Comparison of ENCODE assay signal across 1 cellular context in the genomic region with DNA sequence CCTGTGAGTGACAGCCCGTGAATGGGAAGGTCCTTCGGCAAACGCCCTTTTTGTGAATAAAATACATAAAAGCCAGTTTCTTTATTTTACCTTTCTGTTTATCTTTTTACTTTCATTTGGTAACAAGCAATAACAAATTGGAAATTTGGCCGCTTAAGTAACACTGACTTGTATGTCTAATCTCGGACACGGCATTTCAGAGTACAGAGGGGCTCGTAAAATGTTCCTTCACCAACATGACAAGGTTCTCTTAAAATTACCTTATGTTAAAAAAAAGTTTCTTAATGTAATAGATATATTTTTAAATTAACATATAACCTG.
TF ChIP-seq lines count a peak whose summit lies in the region.

No MANE protein-coding gene starts in this region.

TF ChIP-seq in GM12878, 131 proteins besides CTCF, POLR2A, EP300 and RAD21:
- TF ChIP-seq, protein P1, sequence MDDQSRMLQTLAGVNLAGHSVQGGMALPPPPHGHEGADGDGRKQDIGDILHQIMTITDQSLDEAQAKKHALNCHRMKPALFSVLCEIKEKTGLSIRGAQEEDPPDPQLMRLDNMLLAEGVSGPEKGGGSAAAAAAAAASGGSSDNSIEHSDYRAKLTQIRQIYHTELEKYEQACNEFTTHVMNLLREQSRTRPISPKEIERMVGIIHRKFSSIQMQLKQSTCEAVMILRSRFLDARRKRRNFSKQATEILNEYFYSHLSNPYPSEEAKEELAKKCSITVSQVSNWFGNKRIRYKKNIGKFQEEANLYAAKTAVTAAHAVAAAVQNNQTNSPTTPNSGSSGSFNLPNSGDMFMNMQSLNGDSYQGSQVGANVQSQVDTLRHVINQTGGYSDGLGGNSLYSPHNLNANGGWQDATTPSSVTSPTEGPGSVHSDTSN (IDR thresholded peaks at IDR 0.05; ENCODE audit: insufficient replicate concordance, low read depth, low read length), result peak; percentile 90
- TF ChIP-seq CREB1 (IDR thresholded peaks at IDR 0.05; ENCODE audit: low read depth) (no peak), ESRRA (IDR thresholded peaks at IDR 0.05; ENCODE audit: low read length) (no peak)
- TF ChIP-seq, protein P2, sequence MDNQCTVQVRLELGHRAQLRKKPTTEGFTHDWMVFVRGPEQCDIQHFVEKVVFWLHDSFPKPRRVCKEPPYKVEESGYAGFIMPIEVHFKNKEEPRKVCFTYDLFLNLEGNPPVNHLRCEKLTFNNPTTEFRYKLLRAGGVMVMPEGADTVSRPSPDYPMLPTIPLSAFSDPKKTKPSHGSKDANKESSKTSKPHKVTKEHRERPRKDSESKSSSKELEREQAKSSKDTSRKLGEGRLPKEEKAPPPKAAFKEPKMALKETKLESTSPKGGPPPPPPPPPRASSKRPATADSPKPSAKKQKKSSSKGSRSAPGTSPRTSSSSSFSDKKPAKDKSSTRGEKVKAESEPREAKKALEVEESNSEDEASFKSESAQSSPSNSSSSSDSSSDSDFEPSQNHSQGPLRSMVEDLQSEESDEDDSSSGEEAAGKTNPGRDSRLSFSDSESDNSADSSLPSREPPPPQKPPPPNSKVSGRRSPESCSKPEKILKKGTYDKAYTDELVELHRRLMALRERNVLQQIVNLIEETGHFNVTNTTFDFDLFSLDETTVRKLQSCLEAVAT (IDR thresholded peaks at IDR 0.05), result 0 out of 2 replicates have a peak, but pooled peaks have one; percentile 42
- TF ChIP-seq, protein P3, sequence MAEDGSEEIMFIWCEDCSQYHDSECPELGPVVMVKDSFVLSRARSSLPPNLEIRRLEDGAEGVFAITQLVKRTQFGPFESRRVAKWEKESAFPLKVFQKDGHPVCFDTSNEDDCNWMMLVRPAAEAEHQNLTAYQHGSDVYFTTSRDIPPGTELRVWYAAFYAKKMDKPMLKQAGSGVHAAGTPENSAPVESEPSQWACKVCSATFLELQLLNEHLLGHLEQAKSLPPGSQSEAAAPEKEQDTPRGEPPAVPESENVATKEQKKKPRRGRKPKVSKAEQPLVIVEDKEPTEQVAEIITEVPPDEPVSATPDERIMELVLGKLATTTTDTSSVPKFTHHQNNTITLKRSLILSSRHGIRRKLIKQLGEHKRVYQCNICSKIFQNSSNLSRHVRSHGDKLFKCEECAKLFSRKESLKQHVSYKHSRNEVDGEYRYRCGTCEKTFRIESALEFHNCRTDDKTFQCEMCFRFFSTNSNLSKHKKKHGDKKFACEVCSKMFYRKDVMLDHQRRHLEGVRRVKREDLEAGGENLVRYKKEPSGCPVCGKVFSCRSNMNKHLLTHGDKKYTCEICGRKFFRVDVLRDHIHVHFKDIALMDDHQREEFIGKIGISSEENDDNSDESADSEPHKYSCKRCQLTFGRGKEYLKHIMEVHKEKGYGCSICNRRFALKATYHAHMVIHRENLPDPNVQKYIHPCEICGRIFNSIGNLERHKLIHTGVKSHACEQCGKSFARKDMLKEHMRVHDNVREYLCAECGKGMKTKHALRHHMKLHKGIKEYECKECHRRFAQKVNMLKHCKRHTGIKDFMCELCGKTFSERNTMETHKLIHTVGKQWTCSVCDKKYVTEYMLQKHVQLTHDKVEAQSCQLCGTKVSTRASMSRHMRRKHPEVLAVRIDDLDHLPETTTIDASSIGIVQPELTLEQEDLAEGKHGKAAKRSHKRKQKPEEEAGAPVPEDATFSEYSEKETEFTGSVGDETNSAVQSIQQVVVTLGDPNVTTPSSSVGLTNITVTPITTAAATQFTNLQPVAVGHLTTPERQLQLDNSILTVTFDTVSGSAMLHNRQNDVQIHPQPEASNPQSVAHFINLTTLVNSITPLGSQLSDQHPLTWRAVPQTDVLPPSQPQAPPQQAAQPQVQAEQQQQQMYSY (CRISPR knock-in tag; IDR thresholded peaks at IDR 0.05), result no peak
- TF ChIP-seq, protein P4, sequence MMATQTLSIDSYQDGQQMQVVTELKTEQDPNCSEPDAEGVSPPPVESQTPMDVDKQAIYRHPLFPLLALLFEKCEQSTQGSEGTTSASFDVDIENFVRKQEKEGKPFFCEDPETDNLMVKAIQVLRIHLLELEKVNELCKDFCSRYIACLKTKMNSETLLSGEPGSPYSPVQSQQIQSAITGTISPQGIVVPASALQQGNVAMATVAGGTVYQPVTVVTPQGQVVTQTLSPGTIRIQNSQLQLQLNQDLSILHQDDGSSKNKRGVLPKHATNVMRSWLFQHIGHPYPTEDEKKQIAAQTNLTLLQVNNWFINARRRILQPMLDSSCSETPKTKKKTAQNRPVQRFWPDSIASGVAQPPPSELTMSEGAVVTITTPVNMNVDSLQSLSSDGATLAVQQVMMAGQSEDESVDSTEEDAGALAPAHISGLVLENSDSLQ (IDR thresholded peaks at IDR 0.05), result peak; percentile 96
